39 cellular contexts compared by ENCODE assay signal in genomic region chr11:66561975-66562248, GRCh38. TPM values are rescaled to one million over a fixed set of nuclear protein-coding genes. Genes with fewer than 3 reads are reported as not detected.
"Had no signal": no experiment of that assay in that cellular context is flagged by ENCODE, and none has a peak within 500 bp of the region (broad histone marks: within the 10 kb centered on the region; RNA-seq: fewer than 3 reads in every experiment).

No MANE protein-coding gene starts in this region.

- DNase-seq: activated CD4-positive, alpha-beta memory T cell treated with anti-CD3 and anti-CD28 coated beads for 36 hours; activated CD4-positive, alpha-beta T cell treated with anti-CD3 and anti-CD28 coated beads for 4 hours; activated CD4-positive, alpha-beta T cell treated with anti-CD3 and anti-CD28 coated beads, Interleukin-2, amount 10 ng/mL, durations not matched to agents 24 days and 14 days; activated CD4-positive, alpha-beta T cell treated with anti-CD3 and anti-CD28 coated beads, Interleukin-2, amount 50 U/mL, for 1 hour; activated CD4-positive, alpha-beta T cell treated with anti-CD3 and anti-CD28 coated beads, Interleukin-2, amount 50 U/mL, for 4 hours; activated CD4-positive, CD25-positive, alpha-beta regulatory T cell; activated CD8-positive, alpha-beta memory T cell treated with anti-CD3 and anti-CD28 coated beads, Interleukin-2, amount 50 U/mL, for 4 hours; activated CD8-positive, alpha-beta T cell treated with anti-CD3 and anti-CD28 coated beads for 36 hours; activated effector memory CD4-positive, alpha-beta T cell treated with anti-CD3 and anti-CD28 coated beads, Interleukin-2, amount 50 U/mL, for 16 hours; activated gamma-delta T cell treated with Interleukin-2 at 50 U/mL for 16 hours; activated naive CD4-positive, alpha-beta T cell; activated naive CD4-positive, alpha-beta T cell treated with anti-CD3 and anti-CD28 coated beads for 36 hours; activated naive CD4-positive, alpha-beta T cell treated with anti-CD3 and anti-CD28 coated beads, Interleukin-2, amount 50 U/mL, for 16 hours; activated naive CD8-positive, alpha-beta T cell treated with anti-CD3 and anti-CD28 coated beads for 36 hours; activated T-cell treated with anti-CD3 and anti-CD28 coated beads for 4 hours; activated T-cell treated with anti-CD3 and anti-CD28 coated beads, Interleukin-2, amount 50 U/mL, for 1 hour; activated T-cell treated with anti-CD3 and anti-CD28 coated beads, Interleukin-2, amount 50 U/mL, for 4 hours; activated T-cell treated with anti-CD3 and anti-CD28 coated beads, Interleukin-2, amount 50 U/mL, for 72 hours; adrenal gland; amniotic stem cell; aorta; body of pancreas; brain microvascular endothelial cell; central memory CD4-positive, alpha-beta T cell; T-helper 1 cell; T-helper 2 cell; T-helper 9 cell had no signal

- H3K9me3 ChIP-seq: adrenal gland, body of pancreas, breast epithelium had no signal

- H3K36me3 ChIP-seq: brain microvascular endothelial cell, breast epithelium had no signal

- H3K4me1 Mint-ChIP-seq: activated naive CD8-positive, alpha-beta T cell treated with anti-CD3 and anti-CD28 coated beads for 36 hours; activated T-helper 17 cell treated with anti-CD3 and anti-CD28 coated beads, Interleukin-2, amount 50 U/mL, for 72 hours; WTC11 had no signal

- H3K27ac Mint-ChIP-seq: activated CD4-positive, alpha-beta memory T cell treated with anti-CD3 and anti-CD28 coated beads for 36 hours; activated CD4-positive, alpha-beta T cell treated with anti-CD3 and anti-CD28 coated beads, Interleukin-2, amount 10 ng/mL, durations not matched to agents 24 days and 14 days; activated CD8-positive, alpha-beta T cell treated with anti-CD3 and anti-CD28 coated beads for 36 hours; activated naive CD4-positive, alpha-beta T cell treated with anti-CD3 and anti-CD28 coated beads for 36 hours; activated naive CD4-positive, alpha-beta T cell treated with anti-CD3 and anti-CD28 coated beads, Interleukin-2, amount 50 U/mL, for 72 hours; activated naive CD8-positive, alpha-beta T cell treated with anti-CD3 and anti-CD28 coated beads for 36 hours; activated T-cell treated with anti-CD3 and anti-CD28 coated beads, Interleukin-2, amount 50 U/mL, for 72 hours; activated T-helper 1 cell treated with anti-CD3 and anti-CD28 coated beads, Interleukin-12 subunit alpha, Interleukin-12 subunit beta, Interleukin-2, Interleukin-4 antibody, amounts not matched to agents 30 ng/mL and 10 ng/mL and 1 ng/mL, durations not matched to agents 14 hours and 24 hours and 36 hours; activated T-helper 17 cell treated with anti-CD3 and anti-CD28 coated beads, Interleukin-2, amount 50 U/mL, for 72 hours; T-helper 1 cell treated with Interleukin-12 subunit alpha and Interleukin-12 subunit beta and Interleukin-4 antibody, amounts not matched to agents 30 μg/mL and 1 μg/mL, for 36 hours; T-helper 2 cell treated with Interferon-gamma antibody and Interleukin-4, amounts not matched to agents 5 μg/mL and 100 μg/mL, for 36 hours; WTC11 had no signal

- H3K9me3 Mint-ChIP-seq: activated CD4-positive, alpha-beta memory T cell treated with anti-CD3 and anti-CD28 coated beads for 36 hours; activated CD4-positive, alpha-beta T cell treated with anti-CD3 and anti-CD28 coated beads, Interleukin-2, amount 10 ng/mL, durations not matched to agents 24 days and 14 days; activated CD8-positive, alpha-beta T cell treated with anti-CD3 and anti-CD28 coated beads for 36 hours; activated naive CD4-positive, alpha-beta T cell treated with anti-CD3 and anti-CD28 coated beads for 36 hours; activated naive CD4-positive, alpha-beta T cell treated with anti-CD3 and anti-CD28 coated beads, Interleukin-2, amount 50 U/mL, for 72 hours; activated naive CD8-positive, alpha-beta T cell treated with anti-CD3 and anti-CD28 coated beads for 36 hours; activated T-cell treated with anti-CD3 and anti-CD28 coated beads, Interleukin-2, amount 50 U/mL, for 4 hours; activated T-cell treated with anti-CD3 and anti-CD28 coated beads, Interleukin-2, amount 50 U/mL, for 72 hours; activated T-helper 1 cell treated with anti-CD3 and anti-CD28 coated beads, Interleukin-12 subunit alpha, Interleukin-12 subunit beta, Interleukin-2, Interleukin-4 antibody, amounts not matched to agents 30 ng/mL and 10 ng/mL and 1 ng/mL, durations not matched to agents 14 hours and 24 hours and 36 hours; activated T-helper 17 cell treated with anti-CD3 and anti-CD28 coated beads, Interleukin-2, amount 50 U/mL, for 72 hours; T-helper 1 cell treated with Interleukin-12 subunit alpha and Interleukin-12 subunit beta and Interleukin-4 antibody, amounts not matched to agents 30 μg/mL and 1 μg/mL, for 36 hours; T-helper 2 cell treated with Interferon-gamma antibody and Interleukin-4, amounts not matched to agents 5 μg/mL and 100 μg/mL, for 36 hours; WTC11 had no signal

- H3K36me3 Mint-ChIP-seq: activated CD4-positive, alpha-beta memory T cell treated with anti-CD3 and anti-CD28 coated beads for 36 hours; activated naive CD4-positive, alpha-beta T cell treated with anti-CD3 and anti-CD28 coated beads, Interleukin-2, amount 50 U/mL, for 72 hours; activated naive CD8-positive, alpha-beta T cell treated with anti-CD3 and anti-CD28 coated beads for 36 hours had no signal

- H3K27ac ChIP-seq: adrenal gland, body of pancreas, brain microvascular endothelial cell, breast epithelium, VCaP had no signal

- H3K4me1 ChIP-seq: breast epithelium had no signal

- H3K4me3 ChIP-seq: adrenal gland, body of pancreas, breast epithelium had no signal

- H3K27me3 ChIP-seq: adrenal gland, body of pancreas, brain microvascular endothelial cell had no signal

- FAIRE-seq: astrocyte, TTC549 had no signal

- H3K4me3 Mint-ChIP-seq: activated CD4-positive, alpha-beta memory T cell treated with anti-CD3 and anti-CD28 coated beads for 36 hours; activated CD4-positive, alpha-beta T cell treated with anti-CD3 and anti-CD28 coated beads, Interleukin-2, amount 10 ng/mL, durations not matched to agents 24 days and 14 days; activated CD8-positive, alpha-beta T cell treated with anti-CD3 and anti-CD28 coated beads for 36 hours; activated naive CD4-positive, alpha-beta T cell treated with anti-CD3 and anti-CD28 coated beads for 36 hours; activated naive CD8-positive, alpha-beta T cell treated with anti-CD3 and anti-CD28 coated beads for 36 hours; activated T-cell treated with anti-CD3 and anti-CD28 coated beads, Interleukin-2, amount 50 U/mL, for 4 hours; activated T-cell treated with anti-CD3 and anti-CD28 coated beads, Interleukin-2, amount 50 U/mL, for 72 hours; activated T-helper 1 cell treated with anti-CD3 and anti-CD28 coated beads, Interleukin-12 subunit alpha, Interleukin-12 subunit beta, Interleukin-2, Interleukin-4 antibody, amounts not matched to agents 30 ng/mL and 10 ng/mL and 1 ng/mL, durations not matched to agents 14 hours and 24 hours and 36 hours; activated T-helper 17 cell treated with anti-CD3 and anti-CD28 coated beads, Interleukin-2, amount 50 U/mL, for 72 hours; T-helper 1 cell treated with Interleukin-12 subunit alpha and Interleukin-12 subunit beta and Interleukin-4 antibody, amounts not matched to agents 30 μg/mL and 1 μg/mL, for 36 hours; T-helper 2 cell treated with Interferon-gamma antibody and Interleukin-4, amounts not matched to agents 5 μg/mL and 100 μg/mL, for 36 hours; WTC11 had no signal

- ATAC-seq: activated CD4-positive, CD25-positive, alpha-beta regulatory T cell treated with anti-CD3 and anti-CD28 coated beads, Interleukin-2, amount 50 U/mL, for 24 hours; activated CD8-positive, alpha-beta T cell treated with anti-CD3 and anti-CD28 coated beads for 36 hours; activated naive CD4-positive, alpha-beta T cell treated with anti-CD3 and anti-CD28 coated beads, Interleukin-2, amount 50 U/mL, for 72 hours; activated T-cell treated with anti-CD3 and anti-CD28 coated beads, Interleukin-2, amount 50 U/mL, for 4 hours; activated T-cell treated with anti-CD3 and anti-CD28 coated beads, Interleukin-2, amount 50 U/mL, for 72 hours; activated T-helper 17 cell treated with anti-CD3 and anti-CD28 coated beads, Interleukin-2, amount 50 U/mL, for 72 hours; body of pancreas; WTC11 had no signal

RNA-seq across cellular contexts. Expression of gene ACTN3, which starts 15.2 kb away (rescaled TPM):
- total RNA-seq: astrocyte, body of pancreas, cerebellum had no signal
- polyA plus RNA-seq: aorta had no signal
